In genomic region chr1:100545855-100546254, GRCh38 we compare ENCODE assay signal across 4 cellular contexts. TPM values are rescaled to one million over a fixed set of nuclear protein-coding genes. Genes with fewer than 3 reads are reported as not detected.
"Had no signal": no experiment of that assay in that cellular context is flagged by ENCODE, and none has a peak within 500 bp of the region (broad histone marks: within the 10 kb centered on the region; RNA-seq: fewer than 3 reads in every experiment).

No MANE protein-coding gene starts in this region.

- DNase-seq: GDM1, GF-D8 had no signal

- H3K4me3 ChIP-seq: GM12878 had no signal

RNA-seq across cellular contexts. Expression of gene GPR88, which starts 7.9 kb away (rescaled TPM):
- total RNA-seq: G401 had no signal
